ENCODE assay signal across 7 cellular contexts in genomic region chr19:12800344-12800732, GRCh38. TPM values are rescaled to one million over a fixed set of nuclear protein-coding genes. Genes with fewer than 3 reads are reported as not detected.
DNase-seq lines count a peak whose midpoint lies in the region; TF ChIP-seq lines count a peak whose summit lies in the region.
"Had no signal": no experiment of that assay in that cellular context is flagged by ENCODE, and none has a peak within 500 bp of the region (broad histone marks: within the 10 kb centered on the region; RNA-seq: fewer than 3 reads in every experiment).

No MANE protein-coding gene starts in this region.

- H3K36me3 ChIP-seq in HUES48 (ENCODE audit: control insufficient read depth, insufficient read depth, low read length): peaks cover 19% of the 10 kb centered on the region

- peaks cover 14% of the 10 kb centered on the region for H3K4me1 ChIP-seq in HUES48 (ENCODE audit: control insufficient read depth, insufficient read depth, low read length)

- H3K27ac Mint-ChIP-seq in brain (peak overlapping the region; percentile 84 to 92 (median 90)), osteocyte (ENCODE audit: unreplicated experiment) (no peak overlapping the region)

- no peaks in the 10 kb centered on the region for H3K9me3 ChIP-seq in HUES48 (ENCODE audit: control insufficient read depth, insufficient read depth, low read length)

- H3K27me3 Mint-ChIP-seq in brain (peaks cover 8% of the 10 kb centered on the region), osteocyte (ENCODE audit: unreplicated experiment) (no peaks in the 10 kb centered on the region)

- H3K4me1 Mint-ChIP-seq in brain: peaks cover 36% of the 10 kb centered on the region
- peaks cover 24% of the 10 kb centered on the region for H3K4me1 Mint-ChIP-seq in osteocyte (ENCODE audit: unreplicated experiment)

- H3K4me3 Mint-ChIP-seq in brain: peak overlapping the region; percentile 92 to 95 (median 93)
- H3K4me3 Mint-ChIP-seq in osteocyte (ENCODE audit: unreplicated experiment): peak overlapping the region; percentile 85

- H3K27me3 ChIP-seq in HUES48 (ENCODE audit: control insufficient read depth, insufficient read depth, low read length): no peaks in the 10 kb centered on the region

- no peak overlapping the region for H3K9ac ChIP-seq in HUES48 (ENCODE audit: low read depth, low read length)

- H3K9me3 Mint-ChIP-seq in brain: no peaks in the 10 kb centered on the region
- no peaks in the 10 kb centered on the region for H3K9me3 Mint-ChIP-seq in osteocyte (ENCODE audit: unreplicated experiment)

- TF ChIP-seq CTCF in brain (conservative IDR thresholded peaks at IDR 0.05) (no peak), osteocyte (IDR thresholded peaks at IDR 0.05) (no peak)

- H3K27ac ChIP-seq in HUES48 (ENCODE audit: low read depth, low read length): no peak overlapping the region

- no peak for DNase-seq in osteocyte (ENCODE audit: extremely low spot score, unreplicated experiment)
- no peak for DNase-seq in germinal center (ENCODE audit: low spot score)
- DNase-seq in DMS79 treated with DMSO at 0.1 percent for 48 hours (lab: John Stamatoyannopoulos, UW): no peak
- no peak for DNase-seq in LoVo (ENCODE audit: low spot score)
- DNase-seq: NCI-H2029 had no signal

- H3K36me3 Mint-ChIP-seq in brain: peaks cover 23% of the 10 kb centered on the region
- no peaks in the 10 kb centered on the region for H3K36me3 Mint-ChIP-seq in osteocyte (ENCODE audit: unreplicated experiment)

- peak overlapping the region; percentile 70 for H3K4me3 ChIP-seq in HUES48 (ENCODE audit: low read depth, low read length)

RNA-seq across cellular contexts. Expression of gene PRDX2, which starts 1.3 kb away (rescaled TPM):
- 1,078 TPM for polyA plus RNA-seq in brain (ENCODE audit: insufficient read depth, low read depth, low replicate concordance)
- 235 TPM in 2 replicates for total RNA-seq in osteocyte

RNA-seq across cellular contexts. Expression of gene THSD8, which starts 1.5 kb away (rescaled TPM):
- polyA plus RNA-seq in brain (ENCODE audit: insufficient read depth, low read depth, low replicate concordance): 48.0 TPM
- total RNA-seq in osteocyte: 8.2 and 8.4 TPM in 2 replicates

RNA-seq across cellular contexts. Expression of gene RNASEH2A, which starts 6.0 kb away (rescaled TPM):
- 119 TPM for polyA plus RNA-seq in brain (ENCODE audit: insufficient read depth, low read depth, low replicate concordance)
- 7.6 and 10.0 TPM in 2 replicates for total RNA-seq in osteocyte

RNA-seq across cellular contexts. Expression of gene JUNB, which starts 9.1 kb away (rescaled TPM):
- 25.7 TPM for polyA plus RNA-seq in brain (ENCODE audit: insufficient read depth, low read depth, low replicate concordance)
- 141 and 158 TPM in 2 replicates for total RNA-seq in osteocyte

RNA-seq across cellular contexts. Expression of gene HOOK2, which starts 25.0 kb away (rescaled TPM):
- 14.8 TPM for polyA plus RNA-seq in brain (ENCODE audit: insufficient read depth, low read depth, low replicate concordance)
- total RNA-seq in osteocyte: 24.6 and 26.8 TPM in 2 replicates
